1 cellular context compared by ENCODE assay signal in genomic region chr1:226064168-226064815, GRCh38.
TF ChIP-seq lines count a peak whose summit lies in the region.

No MANE protein-coding gene starts in this region.

TF ChIP-seq in HEK293, 187 proteins besides CTCF, POLR2A, EP300 and RAD21 (continued from another document):
- no peak for TF ChIP-seq PRDM2 (tag by site-specific recombination; IDR thresholded peaks at IDR 0.05; ENCODE audit: borderline replicate concordance)
- 0 out of 2 replicates have a peak, but pooled peaks have one; percentile 48 for TF ChIP-seq KLF17 (tag by site-specific recombination; IDR thresholded peaks at IDR 0.05)
- TF ChIP-seq ZNF449 (tag by site-specific recombination; IDR thresholded peaks at IDR 0.05) = peak; percentile 56; the same call in 1 of the 2 replicates
- TF ChIP-seq ZSCAN5A (tag by site-specific recombination; IDR thresholded peaks at IDR 0.05) = no peak
- TF ChIP-seq ZNF514 (tag by site-specific recombination; IDR thresholded peaks at IDR 0.05) = no peak
- peak; percentile 91 for TF ChIP-seq SCRT1 (tag by site-specific recombination; IDR thresholded peaks at IDR 0.05; ENCODE audit: borderline replicate concordance)
- TF ChIP-seq ZBTB17 (tag by site-specific recombination; IDR thresholded peaks at IDR 0.05) = 0 out of 2 replicates have a peak, but pooled peaks have one; percentile 15
- no peak for TF ChIP-seq ZNF654 (tag by site-specific recombination; IDR thresholded peaks at IDR 0.05; ENCODE audit: low read depth)
- no peak for TF ChIP-seq BCL11B (tag by site-specific recombination; IDR thresholded peaks at IDR 0.05; ENCODE audit: low read depth)
- TF ChIP-seq ZNF473 (tag by site-specific recombination; IDR thresholded peaks at IDR 0.05) = no peak
- TF ChIP-seq ZNF560 (tag by site-specific recombination; IDR thresholded peaks at IDR 0.05; ENCODE audit: borderline replicate concordance) = no peak
- TF ChIP-seq IKZF3 (tag by site-specific recombination; IDR thresholded peaks at IDR 0.05) = peak; percentile 91
- no peak for TF ChIP-seq ZBTB7A (tag by site-specific recombination; IDR thresholded peaks at IDR 0.05; ENCODE audit: low read depth)
- 0 out of 2 replicates have a peak, but pooled peaks have one; percentile 62 for TF ChIP-seq ZFP37 (tag by site-specific recombination; IDR thresholded peaks at IDR 0.05)
- no peak for TF ChIP-seq ZSCAN18 (tag by site-specific recombination; IDR thresholded peaks at IDR 0.05)
- no peak; the same call in 1 of the 2 replicates for TF ChIP-seq ZNF596 (tag by site-specific recombination; IDR thresholded peaks at IDR 0.05)
- no peak for TF ChIP-seq ZNF791 (tag by site-specific recombination; IDR thresholded peaks at IDR 0.05)
- no peak for TF ChIP-seq ZNF132 (tag by site-specific recombination; IDR thresholded peaks at IDR 0.05; ENCODE audit: borderline replicate concordance)
- TF ChIP-seq ZIC2 (tag by site-specific recombination; IDR thresholded peaks at IDR 0.05) = no peak
- TF ChIP-seq ZNF23 (tag by site-specific recombination; IDR thresholded peaks at IDR 0.05; ENCODE audit: borderline replicate concordance) = no peak
- TF ChIP-seq ZBTB44 (tag by site-specific recombination; IDR thresholded peaks at IDR 0.05) = no peak
- TF ChIP-seq ZNF19 (tag by site-specific recombination; IDR thresholded peaks at IDR 0.05; ENCODE audit: low read depth) = no peak
- TF ChIP-seq ZNF704 (tag by site-specific recombination; IDR thresholded peaks at IDR 0.05) = no peak
- no peak for TF ChIP-seq ZFP41 (tag by site-specific recombination; IDR thresholded peaks at IDR 0.05; ENCODE audit: borderline replicate concordance)
- TF ChIP-seq ZNF629 (tag by site-specific recombination; IDR thresholded peaks at IDR 0.05) = peak; percentile 53; the same call in 1 of the 2 replicates
- no peak for TF ChIP-seq ZNF571 (tag by site-specific recombination; IDR thresholded peaks at IDR 0.05)
- no peak for TF ChIP-seq KLF1 (tag by site-specific recombination; IDR thresholded peaks at IDR 0.05)
- TF ChIP-seq ZNF501 (tag by site-specific recombination; IDR thresholded peaks at IDR 0.05) = peak; percentile 45; the same call in 1 of the 2 replicates
